In the genomic region with DNA sequence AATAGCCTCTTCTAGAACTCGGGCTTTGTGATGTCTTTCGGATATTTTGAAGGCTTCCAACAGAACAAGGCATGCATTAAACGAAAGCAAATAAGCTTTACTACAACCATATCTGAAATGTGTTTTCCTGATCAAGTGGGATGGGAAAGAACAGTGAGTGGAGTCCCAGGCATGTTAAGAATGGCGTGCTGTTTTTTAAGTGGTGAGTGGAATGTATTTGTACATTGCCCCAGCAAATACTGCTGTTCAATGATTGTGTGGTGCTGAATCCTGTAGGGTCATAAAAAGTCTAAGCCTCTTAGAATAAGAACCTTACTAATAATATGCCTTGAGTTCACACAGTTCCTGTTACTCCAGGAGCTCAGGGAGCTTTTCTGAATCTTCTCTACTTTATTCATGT, we compare ENCODE assay signal across 19 cellular contexts. TPM values are rescaled to one million over a fixed set of nuclear protein-coding genes. Genes with fewer than 3 reads are reported as not detected.
DNase-seq lines count a peak whose midpoint lies in the region; ATAC-seq and TF ChIP-seq lines count a peak whose summit lies in the region.
"Had no signal": no experiment of that assay in that cellular context is flagged by ENCODE, and none has a peak within 500 bp of the region (broad histone marks: within the 10 kb centered on the region; RNA-seq: fewer than 3 reads in every experiment).

No MANE protein-coding gene starts in this region.

- no peak overlapping the region for H2BK120ac ChIP-seq in IMR-90 (ENCODE audit: low read depth, low read length)

- H3K4me2 ChIP-seq in IMR-90 (ENCODE audit: low read depth, low read length): no peak overlapping the region

- no peak overlapping the region for H2BK5ac ChIP-seq in IMR-90 (ENCODE audit: low read depth, low read length, poor library complexity, severe bottlenecking)

- TF ChIP-seq CTCF in IMR-90 (conservative IDR thresholded peaks at IDR 0.05; ENCODE audit: low read depth, low read length) (no peak), astrocyte of the spinal cord (IDR thresholded peaks at IDR 0.05; ENCODE audit: low read depth, low read length) (no peak), liver (IDR thresholded peaks at IDR 0.05; ENCODE audit: low read depth, low read length, missing input control) (no peak), testis (IDR thresholded peaks at IDR 0.05) (no peak)

- H2AFZ ChIP-seq in IMR-90 (replicated peaks; ENCODE audit: low read length, poor library complexity): no peak overlapping the region

- H3K9me1 ChIP-seq in IMR-90 (ENCODE audit: insufficient read depth, low read length): no peaks in the 10 kb centered on the region

- H2BK20ac ChIP-seq in IMR-90 (ENCODE audit: low read depth, low read length): no peak overlapping the region

- CTCF ChIA-PET in IMR-90 (lab: Yijun Ruan, JAX): no interaction called here

- H4K5ac ChIP-seq in IMR-90 (ENCODE audit: low read depth, low read length): no peak overlapping the region

- POLR2A ChIA-PET in IMR-90 (lab: Charles Lee; ENCODE audit: unreplicated experiment): no interaction called here

- H3K4ac ChIP-seq in IMR-90 (ENCODE audit: low read depth, low read length): no peak overlapping the region

- H3K27me3 ChIP-seq in IMR-90 (ENCODE audit: control insufficient read depth, insufficient read depth, low read length) (no peaks in the 10 kb centered on the region; the same call in 1 of the 2 replicates), liver (ENCODE audit: control insufficient read depth in 4 of 4, insufficient read depth in 4 of 4, low read length in 3 of 4) (no peaks in the 10 kb centered on the region), testis (no peaks in the 10 kb centered on the region)
- H3K27me3 ChIP-seq: Peyer's patch, vagina had no signal

- intact Hi-C loops in IMR-90 (cut with micrococcal nuclease) (no loop called here), testis (cut with DNase I; ENCODE audit: low total_unique reads) (no loop called here)

- peak; percentile 94 for ATAC-seq in IMR-90 (ENCODE audit: low read depth)
- no peak for ATAC-seq in HG03175 (IDR thresholded peaks at IDR 0.05; ENCODE audit: unreplicated experiment)
- ATAC-seq: esophagus mucosa had no signal

- H4K8ac ChIP-seq in IMR-90 (ENCODE audit: low read depth in 2 of 2, low read length in 2 of 2): no peak overlapping the region

- H3K9me3 ChIP-seq in IMR-90 (ENCODE audit: control insufficient read depth, insufficient read depth, low read length): no peaks in the 10 kb centered on the region
- no peaks in the 10 kb centered on the region for H3K9me3 ChIP-seq in liver (ENCODE audit: control insufficient read depth in 4 of 4, low read length in 3 of 4)
- H3K9me3 ChIP-seq in testis: no peaks in the 10 kb centered on the region
- H3K9me3 ChIP-seq: Peyer's patch, vagina had no signal

- no peaks in the 10 kb centered on the region for H3K36me3 ChIP-seq in IMR-90 (ENCODE audit: control insufficient read depth, insufficient read depth, low read length)
- peaks cover 0 to 1% (median 0%) of the 10 kb centered on the region in 4 donors for H3K36me3 ChIP-seq in liver (ENCODE audit: control insufficient read depth in 4 of 4, insufficient read depth in 3 of 4, low read depth in 1 of 4, low read length in 3 of 4)
- no peaks in the 10 kb centered on the region for H3K36me3 ChIP-seq in testis (ENCODE audit: low read depth, missing control alignments)
- H3K36me3 ChIP-seq: Peyer's patch, vagina had no signal

- H3K4me3 ChIP-seq in IMR-90 (ENCODE audit: insufficient read depth, low read depth, low read length): no peak overlapping the region
- H3K4me3 ChIP-seq in astrocyte of the spinal cord (ENCODE audit: low read depth, low read length): no peak overlapping the region
- no peak overlapping the region for H3K4me3 ChIP-seq in liver (ENCODE audit: low read depth in 1 of 3, low read length in 3 of 3)
- H3K4me3 ChIP-seq in testis: no peak overlapping the region
- H3K4me3 ChIP-seq: Peyer's patch, vagina had no signal

- H3K14ac ChIP-seq in IMR-90 (replicated peaks; ENCODE audit: low read depth, low read length): no peak overlapping the region

- H3K18ac ChIP-seq in IMR-90 (ENCODE audit: low read depth, low read length): no peak overlapping the region

- no peak for TF ChIP-seq RAD21 in IMR-90 (IDR thresholded peaks at IDR 0.05; ENCODE audit: low read length)
- TF ChIP-seq RAD21 in liver (IDR thresholded peaks at IDR 0.05): no peak

- DNase-seq in AG08395 (ENCODE audit: low spot score): peak; percentile 40
- peak; percentile 68 for DNase-seq in IMR-90
- peak; percentile 51 for DNase-seq in astrocyte of the spinal cord (ENCODE audit: low read depth, low spot score)
- no peak for DNase-seq in anterior cingulate cortex (lab: John Stamatoyannopoulos, UW)
- DNase-seq in testis: no peak
- DNase-seq in NCI-H2081 (lab: John Stamatoyannopoulos, UW): no peak
- DNase-seq: activated CD4-positive, alpha-beta T cell treated with anti-CD3 and anti-CD28 coated beads for 48 hours; activated naive CD4-positive, alpha-beta T cell treated with Interleukin-2 at 50 U/mL for 16 hours; activated T-cell treated with anti-CD3 and anti-CD28 coated beads for 4 hours; central memory CD4-positive, alpha-beta T cell; NCI-H1092; NCI-H748 treated with DMSO at 0.1 percent for 48 hours; Peyer's patch; stimulated activated CD4-positive, alpha-beta T cell treated with anti-CD3 and anti-CD28 coated beads, Interleukin-2, amount 100 ng/mL, for 48 hours had no signal

- no peaks in the 10 kb centered on the region for H3K79me1 ChIP-seq in IMR-90 (ENCODE audit: low read depth in 1 of 2, low read length in 2 of 2)

- no peaks in the 10 kb centered on the region for H4K20me1 ChIP-seq in IMR-90 (ENCODE audit: insufficient read depth, low read length)

- H3K56ac ChIP-seq in IMR-90 (ENCODE audit: extremely low read depth, insufficient read depth, low read length): no peak overlapping the region

- no CpG with 5 or more reads among the region's 4 CpGs for WGBS in IMR-90 (ENCODE audit: extremely low coverage in 2 of 2, insufficient read length in 1 of 2), 2 experiments
- WGBS in liver: 89% methylated on average over 4 of the region's 4 CpGs
- 87 to 91% methylated on average over 4 of the region's 4 CpGs for WGBS in testis, 2 donors

- no peak for TF ChIP-seq POLR2A in IMR-90 (IDR thresholded peaks at IDR 0.05; ENCODE audit: low read depth, low read length)
- TF ChIP-seq POLR2A in testis (IDR thresholded peaks at IDR 0.05): no peak

- no TSS peak for BruUV-seq in IMR-90 (replicated peaks; lab: Mats Ljungman, UMichigan)

- no peak overlapping the region for H3K27ac ChIP-seq in IMR-90 (ENCODE audit: insufficient read depth, low read length)
- H3K27ac ChIP-seq in liver (ENCODE audit: low read depth in 1 of 2, low read length in 2 of 2): no peak overlapping the region
- no peak overlapping the region for H3K27ac ChIP-seq in testis
- H3K27ac ChIP-seq: Peyer's patch, vagina had no signal

- H3K23ac ChIP-seq in IMR-90 (ENCODE audit: low read depth, low read length): no peak overlapping the region

- H2AK5ac ChIP-seq in IMR-90 (ENCODE audit: low read depth, low read length): no peak overlapping the region

- H4K91ac ChIP-seq in IMR-90 (ENCODE audit: insufficient read depth, low read depth, low read length): no peak overlapping the region

- H3K9ac ChIP-seq in IMR-90 (ENCODE audit: low read depth, low read length): no peak overlapping the region
- no peak overlapping the region for H3K9ac ChIP-seq in liver (ENCODE audit: low read depth in 1 of 2, low read length in 2 of 2)

- H3K4me1 ChIP-seq in IMR-90 (ENCODE audit: control insufficient read depth, insufficient read depth, low read length): no peaks in the 10 kb centered on the region
- H3K4me1 ChIP-seq in liver (ENCODE audit: control insufficient read depth in 4 of 4, insufficient read depth in 4 of 4, low read length in 3 of 4): no peaks in the 10 kb centered on the region
- no peaks in the 10 kb centered on the region for H3K4me1 ChIP-seq in testis
- H3K4me1 ChIP-seq: Peyer's patch, vagina had no signal

- dilution Hi-C loops in IMR-90 (cut with HindIII; ENCODE audit: low sequenced_read_pairs, unreplicated experiment): no loop called here

- H2AK9ac ChIP-seq in IMR-90 (replicated peaks; ENCODE audit: low read depth, low read length, poor library complexity): no peak overlapping the region

- H2BK15ac ChIP-seq in IMR-90 (ENCODE audit: low read depth, low read length): no peak overlapping the region

- in situ Hi-C loops in IMR-90 (cut with MboI; ENCODE audit: low sequenced_read_pairs): no loop called here
- in situ Hi-C loops in astrocyte of the spinal cord (cut with HindIII; ENCODE audit: low sequenced_read_pairs): no loop called here

TF ChIP-seq in IMR-90, 13 proteins besides CTCF, POLR2A, EP300 and RAD21:
- TF ChIP-seq MAFK (IDR thresholded peaks at IDR 0.05; ENCODE audit: low read depth, low read length) (no peak), MAZ (IDR thresholded peaks at IDR 0.05; ENCODE audit: borderline replicate concordance, low read depth, low read length) (no peak), CEBPB (IDR thresholded peaks at IDR 0.05; ENCODE audit: low read depth, low read length) (0 out of 2 replicates have a peak, but pooled peaks have one; percentile 10), RCOR1 (IDR thresholded peaks at IDR 0.05; ENCODE audit: insufficient replicate concordance, low read length) (peak; percentile 30)
TF ChIP-seq in IMR-90: peak in this region for 2.

TF ChIP-seq in liver, 16 proteins besides CTCF, POLR2A, EP300 and RAD21 (continues in another document):
- TF ChIP-seq FOXA2 (IDR thresholded peaks at IDR 0.05) (no peak), FOXA1 (IDR thresholded peaks at IDR 0.05) (no peak), RXRA (IDR thresholded peaks at IDR 0.05) (no peak)
- TF ChIP-seq, protein P1, sequence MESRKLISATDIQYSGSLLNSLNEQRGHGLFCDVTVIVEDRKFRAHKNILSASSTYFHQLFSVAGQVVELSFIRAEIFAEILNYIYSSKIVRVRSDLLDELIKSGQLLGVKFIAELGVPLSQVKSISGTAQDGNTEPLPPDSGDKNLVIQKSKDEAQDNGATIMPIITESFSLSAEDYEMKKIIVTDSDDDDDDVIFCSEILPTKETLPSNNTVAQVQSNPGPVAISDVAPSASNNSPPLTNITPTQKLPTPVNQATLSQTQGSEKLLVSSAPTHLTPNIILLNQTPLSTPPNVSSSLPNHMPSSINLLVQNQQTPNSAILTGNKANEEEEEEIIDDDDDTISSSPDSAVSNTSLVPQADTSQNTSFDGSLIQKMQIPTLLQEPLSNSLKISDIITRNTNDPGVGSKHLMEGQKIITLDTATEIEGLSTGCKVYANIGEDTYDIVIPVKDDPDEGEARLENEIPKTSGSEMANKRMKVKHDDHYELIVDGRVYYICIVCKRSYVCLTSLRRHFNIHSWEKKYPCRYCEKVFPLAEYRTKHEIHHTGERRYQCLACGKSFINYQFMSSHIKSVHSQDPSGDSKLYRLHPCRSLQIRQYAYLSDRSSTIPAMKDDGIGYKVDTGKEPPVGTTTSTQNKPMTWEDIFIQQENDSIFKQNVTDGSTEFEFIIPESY (IDR thresholded peaks at IDR 0.05): no peak

RNA-seq across cellular contexts. Expression of gene POMC, which starts 52.5 kb away (rescaled TPM):
- not detected in 2 replicates for total RNA-seq in IMR-90 (2012; rRNA removed)
- polyA plus RNA-seq in IMR-90 (2012; rRNA removed): 0.17 and 0.47 TPM in 2 replicates
- polyA plus RNA-seq in IMR-90 (2012; cell fraction: cytosol; rRNA removed): 0.32 and 0.80 TPM in 2 replicates
- polyA plus RNA-seq in IMR-90 (2012; cell fraction: nucleus; rRNA removed; ENCODE audit: low replicate concordance): 0.29 TPM in 2 replicates
- 1 to 10 TPM in 1 of 2 donors, under 1 TPM in 1; 0.84 to 7.8 TPM for total RNA-seq in liver
- 1 to 10 TPM in 1 of 2 donors, under 1 TPM in 1; 0.67 to 1.0 TPM for polyA plus RNA-seq in liver
- 10 to 100 TPM; 55.7 to 77.2 TPM for total RNA-seq in testis
- polyA plus RNA-seq in testis (ENCODE audit: insufficient read depth, low read depth, low replicate concordance): 17.9 TPM
- total RNA-seq: G401, Peyer's patch had no signal

Comparison
In these comparisons a context has a peak if more than half of its experiments do, and no peak if none do; other contexts are left out.
1. DNase-seq: peak in AG08395 (single experiment), IMR-90 (single experiment) and astrocyte of the spinal cord (single experiment); none in anterior cingulate cortex (0 of 58), testis (single experiment) and NCI-H2081 (0 of 2).
2. RNA of gene POMC, which starts 52.5 kb away (total RNA-seq): 55.7 to 77.2 TPM in testis; 0.84 to 7.8 TPM in liver and not detected in IMR-90; every median in the first group is over 4 times any median in the second.